Comparison of ENCODE assay signal across 1 cellular context in genomic region chr2:169415233-169415748, GRCh38.
TF ChIP-seq lines count a peak whose summit lies in the region.

No MANE protein-coding gene starts in this region.

TF ChIP-seq in K562, 482 proteins besides CTCF, POLR2A, EP300 and RAD21 (continued from another document and continues in another):
- TF ChIP-seq ZNF609 (CRISPR knock-in tag; IDR thresholded peaks at IDR 0.05; ENCODE audit: borderline replicate concordance) (0 out of 2 replicates have a peak, but pooled peaks have one; percentile 59), SMAD4 (CRISPR knock-in tag; conservative IDR thresholded peaks at IDR 0.05) (peak; percentile 76), CBX3 (IDR thresholded peaks at IDR 0.05; ENCODE audit: borderline replicate concordance in 1 of 2, low read length in 2 of 2) (peak in 1 of 2 experiments; percentile 51; a peak in 1 of 3 replicates), ZNF12 (CRISPR knock-in tag; IDR thresholded peaks at IDR 0.05) (no peak), THRA (IDR thresholded peaks at IDR 0.05) (no peak), ZNF239 (CRISPR knock-in tag; IDR thresholded peaks at IDR 0.05) (peak; percentile 6; the same call in 1 of the 2 replicates), SETDB1 (IDR thresholded peaks at IDR 0.05; ENCODE audit: low read length) (no peak), YY1 (IDR thresholded peaks at IDR 0.05; ENCODE audit: borderline replicate concordance in 1 of 3, control insufficient read depth in 1 of 3, extremely low read depth in 1 of 3, insufficient read depth in 3 of 3, insufficient read length in 1 of 3, insufficient replicate concordance in 2 of 3, low read depth in 1 of 3, low read length in 2 of 3) (no peak), ZNF165 (CRISPR knock-in tag; IDR thresholded peaks at IDR 0.05; ENCODE audit: borderline replicate concordance) (no peak), NR1H2 (CRISPR knock-in tag; IDR thresholded peaks at IDR 0.05) (no peak), ZNF512 (tag; IDR thresholded peaks at IDR 0.05) (no peak), CREB3L1 (IDR thresholded peaks at IDR 0.05; ENCODE audit: borderline replicate concordance, low read depth) (no peak), ZNF280B (CRISPR knock-in tag; IDR thresholded peaks at IDR 0.05) (no peak), ELF1 (tag; IDR thresholded peaks at IDR 0.05) (no peak), ZNF668 (CRISPR knock-in tag; IDR thresholded peaks at IDR 0.05) (no peak), NCOR1 (IDR thresholded peaks at IDR 0.05) (peak; percentile 90), ZBTB9 (CRISPR knock-in tag; IDR thresholded peaks at IDR 0.05) (no peak), ELF4 (CRISPR knock-in tag; IDR thresholded peaks at IDR 0.05) (no peak), NFE2L1 (tag; IDR thresholded peaks at IDR 0.05; ENCODE audit: borderline replicate concordance, low read depth) (no peak), TCFL5 (CRISPR knock-in tag; conservative IDR thresholded peaks at IDR 0.05) (no peak), GATA2 (CRISPR knock-in tag; IDR thresholded peaks at IDR 0.05) (peak; percentile 95), ZNF24 (IDR thresholded peaks at IDR 0.05) (no peak; the same call in 1 of the 2 replicates), LEF1 (IDR thresholded peaks at IDR 0.05) (peak; percentile 97), ZNF830 (CRISPR knock-in tag; IDR thresholded peaks at IDR 0.05) (no peak), GABPB2 (CRISPR knock-in tag; conservative IDR thresholded peaks at IDR 0.05) (no peak), NR3C1 (CRISPR knock-in tag; IDR thresholded peaks at IDR 0.05) (no peak), FOXM1 (IDR thresholded peaks at IDR 0.05; ENCODE audit: low read depth) (peak; percentile 85), FOXM1 (CRISPR knock-in tag; IDR thresholded peaks at IDR 0.05; ENCODE audit: low read depth) (no peak), BMI1 (IDR thresholded peaks at IDR 0.05; ENCODE audit: low read length) (no peak), CREBBP (IDR thresholded peaks at IDR 0.05; ENCODE audit: low read depth, low read length) (no peak), RFX7 (CRISPR knock-in tag; IDR thresholded peaks at IDR 0.05) (no peak), POLR3G (IDR thresholded peaks at IDR 0.05; ENCODE audit: extremely low read depth, insufficient read length, insufficient replicate concordance) (no peak), PML (IDR thresholded peaks at IDR 0.05; ENCODE audit: low read length) (peak; percentile 95), ZNF347 (CRISPR knock-in tag; IDR thresholded peaks at IDR 0.05; ENCODE audit: low read depth) (no peak), ZBTB34 (CRISPR knock-in tag; IDR thresholded peaks at IDR 0.05) (no peak), MAX (CRISPR knock-in tag; IDR thresholded peaks at IDR 0.05) (peak; percentile 87), CHAMP1 (IDR thresholded peaks at IDR 0.05) (peak; percentile 88), CEBPG (CRISPR knock-in tag; IDR thresholded peaks at IDR 0.05) (peak; percentile 34; the same call in 1 of the 2 replicates), CEBPG (tag; conservative IDR thresholded peaks at IDR 0.05 in 1 of 2, IDR thresholded peaks at IDR 0.05 in 1 of 2) (no peak), THRAP3 (IDR thresholded peaks at IDR 0.05; ENCODE audit: borderline replicate concordance) (no peak), ESRRB (CRISPR knock-in tag; IDR thresholded peaks at IDR 0.05; ENCODE audit: borderline replicate concordance) (no peak), NFE2 (IDR thresholded peaks at IDR 0.05; ENCODE audit: low read depth) (peak; percentile 44; the same call in 1 of the 2 replicates), SRSF1 (IDR thresholded peaks at IDR 0.05; ENCODE audit: low read depth, low read length) (no peak), ZNF23 (CRISPR knock-in tag; IDR thresholded peaks at IDR 0.05) (no peak), OTX1 (CRISPR knock-in tag; IDR thresholded peaks at IDR 0.05) (no peak), PHF8 (IDR thresholded peaks at IDR 0.05; ENCODE audit: borderline replicate concordance, low read length) (no peak), TEAD1 (CRISPR knock-in tag; IDR thresholded peaks at IDR 0.05) (peak; percentile 52 to 57; a peak in 2 of 4 replicates), PHTF2 (CRISPR knock-in tag; IDR thresholded peaks at IDR 0.05) (no peak), MLLT1 (IDR thresholded peaks at IDR 0.05) (0 out of 4 replicates have a peak, but pooled peaks of 1 of the 2 experiments have one; percentile 63)
